In genomic region chr2:98134138-98134537, GRCh38 we compare ENCODE assay signal across 8 cellular contexts. TPM values are rescaled to one million over a fixed set of nuclear protein-coding genes. Genes with fewer than 3 reads are reported as not detected.
DNase-seq lines count a peak whose midpoint lies in the region; ATAC-seq and TF ChIP-seq lines count a peak whose summit lies in the region.

No MANE protein-coding gene starts in this region.

- POLR2A ChIA-PET in GM10248 (lab: Yijun Ruan, JAX): no interaction called here
- POLR2A ChIA-PET in activated CD8-positive, alpha-beta T cell treated with anti-CD3 and anti-CD28 coated beads, Interleukin-2, amount 10 ng/mL, durations not matched to agents 7 days and 5 days (lab: Charles Lee): no interaction called here

- H3K36me3 ChIP-seq in left lung: no peaks in the 10 kb centered on the region

- peaks cover 17% of the 10 kb centered on the region for H3K4me1 Mint-ChIP-seq in activated CD8-positive, alpha-beta T cell treated with anti-CD3 and anti-CD28 coated beads, Interleukin-2, amount 10 ng/mL, durations not matched to agents 7 days and 5 days (ENCODE audit: low read depth)

- CTCF ChIA-PET in GM10248 (lab: Yijun Ruan, JAX): interaction anchor here (1.5 kb wide), 1 partner anchor 12 kb away, joined by 3 read pairs; no protein-coding TSS in a partner anchor
- CTCF ChIA-PET in activated CD8-positive, alpha-beta T cell treated with anti-CD3 and anti-CD28 coated beads, Interleukin-2, amount 10 ng/mL, durations not matched to agents 7 days and 5 days (lab: Charles Lee): no interaction called here

- H3K27me3 ChIP-seq in left lung: peaks cover 0 to 14% of the 10 kb centered on the region in 2 donors

- H3K4me3 Mint-ChIP-seq in activated CD8-positive, alpha-beta T cell treated with anti-CD3 and anti-CD28 coated beads, Interleukin-2, amount 10 ng/mL, durations not matched to agents 7 days and 5 days: no peak overlapping the region

- TF ChIP-seq CTCF in GM10248 (IDR thresholded peaks at IDR 0.05; ENCODE audit: control extremely low read depth, extremely low read depth, low read depth, missing control alignments) (no peak), left lung (IDR thresholded peaks at IDR 0.05) (no peak)

- H3K9me3 ChIP-seq in left lung: no peaks in the 10 kb centered on the region

- peaks cover 5% of the 10 kb centered on the region for H3K27me3 Mint-ChIP-seq in activated CD8-positive, alpha-beta T cell treated with anti-CD3 and anti-CD28 coated beads, Interleukin-2, amount 10 ng/mL, durations not matched to agents 7 days and 5 days (ENCODE audit: low read depth)

- ATAC-seq in HG02885 (IDR thresholded peaks at IDR 0.05; ENCODE audit: poor library complexity, unreplicated experiment) (peak; percentile 80), left lung (peak; percentile 68), GM21526 (IDR thresholded peaks at IDR 0.05; ENCODE audit: low FRiP score, unreplicated experiment) (no peak)
- ATAC-seq in activated CD8-positive, alpha-beta T cell treated with anti-CD3 and anti-CD28 coated beads, Interleukin-2, amount 10 ng/mL, durations not matched to agents 7 days and 5 days: peak; percentile 79

- intact Hi-C loops in left lung (cut with DNase I): no loop called here

- no peak overlapping the region for H3K4me3 ChIP-seq in left lung

- H3K27ac Mint-ChIP-seq in activated CD8-positive, alpha-beta T cell treated with anti-CD3 and anti-CD28 coated beads, Interleukin-2, amount 10 ng/mL, durations not matched to agents 7 days and 5 days: peak overlapping the region; percentile 0

- H3K36me3 Mint-ChIP-seq in activated CD8-positive, alpha-beta T cell treated with anti-CD3 and anti-CD28 coated beads, Interleukin-2, amount 10 ng/mL, durations not matched to agents 7 days and 5 days (ENCODE audit: low read depth): no peaks in the 10 kb centered on the region

- DNase-seq in GM10248 (ENCODE audit: extremely low spot score) (peak; percentile 72), left lung (peak in 1 of 2 donors; percentile 47), NCI-H1092 treated with DMSO at 0.1 percent for 48 hours (lab: John Stamatoyannopoulos, UW) (no peak), COR-L47 (lab: John Stamatoyannopoulos, UW) (no peak)
- DNase-seq in activated CD8-positive, alpha-beta T cell treated with anti-CD3 and anti-CD28 coated beads, Interleukin-2, amount 10 ng/mL, durations not matched to agents 7 days and 5 days: peak; percentile 62
- DNase-seq in activated effector memory CD4-positive, alpha-beta T cell treated with anti-CD3 and anti-CD28 coated beads, Interleukin-2, amount 50 U/mL, for 16 hours: no peak

- H3K4me1 ChIP-seq in left lung: peaks cover 0 to 5% of the 10 kb centered on the region in 2 donors

- H3K27ac ChIP-seq in left lung: no peak overlapping the region

- no peaks in the 10 kb centered on the region for H3K9me3 Mint-ChIP-seq in activated CD8-positive, alpha-beta T cell treated with anti-CD3 and anti-CD28 coated beads, Interleukin-2, amount 10 ng/mL, durations not matched to agents 7 days and 5 days (ENCODE audit: insufficient read depth)

RNA-seq across cellular contexts. Expression of gene VWA3B, which starts 47.2 kb away (rescaled TPM):
- total RNA-seq in activated CD8-positive, alpha-beta T cell treated with anti-CD3 and anti-CD28 coated beads, Interleukin-2, amount 10 ng/mL, durations not matched to agents 7 days and 5 days: not detected
- 1 to 10 TPM in 1 of 2 donors, not detected in 1; 3.5 TPM for total RNA-seq in left lung

Comparison
In these comparisons a context has a peak if more than half of its experiments do, and no peak if none do; other contexts are left out.
1. DNase-seq: peak in GM10248 (single experiment) and activated CD8-positive, alpha-beta T cell treated with anti-CD3 and anti-CD28 coated beads, Interleukin-2, amount 10 ng/mL, durations not matched to agents 7 days and 5 days (single experiment); none in NCI-H1092 treated with DMSO at 0.1 percent for 48 hours (single experiment), COR-L47 (single experiment) and activated effector memory CD4-positive, alpha-beta T cell treated with anti-CD3 and anti-CD28 coated beads, Interleukin-2, amount 50 U/mL, for 16 hours (single experiment).